In genomic region chr4:1637580-1638271, GRCh38 we compare ENCODE assay signal across 31 cellular contexts.
"Had no signal": no experiment of that assay in that cellular context is flagged by ENCODE, and none has a peak within 500 bp of the region (broad histone marks: within the 10 kb centered on the region; RNA-seq: fewer than 3 reads in every experiment).

No MANE protein-coding gene starts in this region.

- H3K27me3 ChIP-seq: brain microvascular endothelial cell, dorsolateral prefrontal cortex had no signal

- H3K9me3 Mint-ChIP-seq: activated B cell treated with CpG ODN at 0.5 μM for 24 hours; activated CD8-positive, alpha-beta T cell treated with anti-CD3 and anti-CD28 coated beads for 36 hours; activated naive CD4-positive, alpha-beta T cell treated with anti-CD3 and anti-CD28 coated beads, Interleukin-2, amount 10 ng/mL, durations not matched to agents 7 days and 5 days; activated T-cell treated with anti-CD3 and anti-CD28 coated beads, Interleukin-2, amount 50 U/mL, for 4 hours; activated T-helper 17 cell treated with anti-CD3 and anti-CD28 coated beads, Interleukin-2, amount 50 U/mL, for 72 hours; central memory CD8-positive, alpha-beta T cell; dendritic cell treated with granulocyte-macrophage colony-stimulating factor and Interleukin-4, amounts not matched to agents 40 ng/mL and 50 ng/mL, for 4 days; T-helper 2 cell treated with Interferon-gamma antibody and Interleukin-4, amounts not matched to agents 5 μg/mL and 100 μg/mL, for 36 hours had no signal

- ATAC-seq: activated CD4-positive, CD25-positive, alpha-beta regulatory T cell treated with anti-CD3 and anti-CD28 coated beads, Interleukin-2, amount 50 U/mL, for 24 hours; activated CD8-positive, alpha-beta T cell treated with anti-CD3 and anti-CD28 coated beads for 36 hours; activated T-cell treated with anti-CD3 and anti-CD28 coated beads, Interleukin-2, amount 50 U/mL, for 4 hours; activated T-helper 17 cell treated with anti-CD3 and anti-CD28 coated beads, Interleukin-2, amount 50 U/mL, for 72 hours; esophagus mucosa; T-helper 17 cell had no signal

- H3K4me3 Mint-ChIP-seq: activated B cell treated with CpG ODN at 0.5 μM for 24 hours; activated CD8-positive, alpha-beta T cell treated with anti-CD3 and anti-CD28 coated beads for 36 hours; activated naive CD4-positive, alpha-beta T cell treated with anti-CD3 and anti-CD28 coated beads, Interleukin-2, amount 10 ng/mL, durations not matched to agents 7 days and 5 days; activated naive CD8-positive, alpha-beta T cell; activated T-cell treated with anti-CD3 and anti-CD28 coated beads, Interleukin-2, amount 50 U/mL, for 4 hours; activated T-helper 17 cell treated with anti-CD3 and anti-CD28 coated beads, Interleukin-2, amount 50 U/mL, for 72 hours; central memory CD8-positive, alpha-beta T cell; dendritic cell treated with granulocyte-macrophage colony-stimulating factor and Interleukin-4, amounts not matched to agents 40 ng/mL and 50 ng/mL, for 4 days; endodermal cell; T-helper 17 cell; T-helper 2 cell treated with Interferon-gamma antibody and Interleukin-4, amounts not matched to agents 5 μg/mL and 100 μg/mL, for 36 hours had no signal

- H3K4me3 ChIP-seq: coronary artery, dorsolateral prefrontal cortex had no signal

- FAIRE-seq: astrocyte, bronchial epithelial cell, frontal cortex had no signal

- H3K27ac ChIP-seq: brain microvascular endothelial cell, coronary artery, dorsolateral prefrontal cortex, WERI-Rb-1 had no signal

- H3K27me3 Mint-ChIP-seq: activated B cell treated with CpG ODN at 0.5 μM for 24 hours; activated CD8-positive, alpha-beta T cell treated with anti-CD3 and anti-CD28 coated beads for 36 hours had no signal

- DNase-seq: activated B cell treated with CpG ODN at 0.5 μM for 24 hours; activated CD4-positive, alpha-beta T cell treated with anti-CD3 and anti-CD28 coated beads for 48 hours; activated CD4-positive, alpha-beta T cell treated with anti-CD3 and anti-CD28 coated beads, Interleukin-2, amount 50 U/mL, for 1 hour; activated CD4-positive, alpha-beta T cell treated with anti-CD3 and anti-CD28 coated beads, Interleukin-2, amount 50 U/mL, for 48 hours; activated CD8-positive, alpha-beta memory T cell treated with anti-CD3 and anti-CD28 coated beads for 24 hours; activated CD8-positive, alpha-beta T cell treated with anti-CD3 and anti-CD28 coated beads for 36 hours; activated effector memory CD4-positive, alpha-beta T cell treated with Interleukin-2 at 50 U/mL for 16 hours; activated naive CD4-positive, alpha-beta T cell treated with anti-CD3 and anti-CD28 coated beads, Interleukin-2, amount 10 ng/mL, durations not matched to agents 7 days and 5 days; activated T-cell treated with anti-CD3 and anti-CD28 coated beads, Interleukin-2, amount 50 U/mL, for 4 hours; amniotic stem cell; anterior cingulate cortex; brain microvascular endothelial cell; effector memory CD4-positive, alpha-beta T cell; endodermal cell; foreskin fibroblast; head of caudate nucleus; T-helper 17 cell; T1000; WERI-Rb-1 had no signal

- H3K4me1 Mint-ChIP-seq: activated B cell treated with CpG ODN at 0.5 μM for 24 hours; activated naive CD4-positive, alpha-beta T cell treated with anti-CD3 and anti-CD28 coated beads, Interleukin-2, amount 10 ng/mL, durations not matched to agents 7 days and 5 days; activated T-helper 17 cell treated with anti-CD3 and anti-CD28 coated beads, Interleukin-2, amount 50 U/mL, for 72 hours; central memory CD8-positive, alpha-beta T cell; endodermal cell; T-helper 17 cell had no signal

- H3K36me3 ChIP-seq: brain microvascular endothelial cell, WERI-Rb-1 had no signal

- H3K27ac Mint-ChIP-seq: activated B cell treated with CpG ODN at 0.5 μM for 24 hours; activated CD8-positive, alpha-beta T cell treated with anti-CD3 and anti-CD28 coated beads for 36 hours; activated naive CD4-positive, alpha-beta T cell treated with anti-CD3 and anti-CD28 coated beads, Interleukin-2, amount 10 ng/mL, durations not matched to agents 7 days and 5 days; activated naive CD8-positive, alpha-beta T cell; activated T-helper 17 cell treated with anti-CD3 and anti-CD28 coated beads, Interleukin-2, amount 50 U/mL, for 72 hours; dendritic cell treated with granulocyte-macrophage colony-stimulating factor and Interleukin-4, amounts not matched to agents 40 ng/mL and 50 ng/mL, for 4 days; endodermal cell; T-helper 17 cell; T-helper 2 cell treated with Interferon-gamma antibody and Interleukin-4, amounts not matched to agents 5 μg/mL and 100 μg/mL, for 36 hours had no signal
